ENCODE assay signal across 9 cellular contexts in genomic region chr9:94639045-94639995, GRCh38. TPM values are rescaled to one million over a fixed set of nuclear protein-coding genes. Genes with fewer than 3 reads are reported as not detected.
DNase-seq lines count a peak whose midpoint lies in the region; ATAC-seq, FAIRE-seq and TF ChIP-seq lines count a peak whose summit lies in the region.
"Had no signal": no experiment of that assay in that cellular context is flagged by ENCODE, and none has a peak within 500 bp of the region (broad histone marks: within the 10 kb centered on the region; RNA-seq: fewer than 3 reads in every experiment).

Gene FBP1 (minus strand): TSS chr9:94639518. CDS start chr9:94639310, 208 bp downstream.

- TF ChIP-seq EP300 in ovary (IDR thresholded peaks at IDR 0.05), result no peak

- peak within 1 kb of the TSS; percentile 40 for H3K4me3 ChIP-seq in ovary
- H3K4me3 ChIP-seq: SK-N-MC had no signal

- no peak within 1 kb of the TSS for H3K27ac ChIP-seq in ovary
- H3K27ac ChIP-seq: SK-N-MC had no signal

- 4 to 6% (median 5%) methylated on average over 76 to 80 of the region's 80 CpGs for WGBS in ovary, 3 donors

- peak; percentile 41 for DNase-seq in GM19239 (ENCODE audit: insufficient read length, low spot score)
- peak; percentile 67 for DNase-seq in NCI-H510A (lab: John Stamatoyannopoulos, UW)
- DNase-seq in activated effector memory CD4-positive, alpha-beta T cell treated with Interleukin-2 at 50 U/mL for 16 hours, result peak; percentile 20
- peak; percentile 60 for DNase-seq in germinal center (ENCODE audit: low spot score)
- peak in 2 of 5 donors; percentile 34 to 50 for DNase-seq in ovary
- no peak for DNase-seq in NCI-H2107 treated with DMSO at 0.1 percent for 48 hours (lab: John Stamatoyannopoulos, UW; ENCODE audit: unreplicated experiment)
- no peak for DNase-seq in NCI-H345 (lab: John Stamatoyannopoulos, UW)

- H3K4me1 ChIP-seq in ovary (ENCODE audit: insufficient read depth), result peaks cover 5% of the 10 kb centered on the region

- no peak for ATAC-seq in HG02763 (IDR thresholded peaks at IDR 0.05; ENCODE audit: unreplicated experiment)

- no peak for TF ChIP-seq CTCF in ovary (IDR thresholded peaks at IDR 0.05)

- intact Hi-C loops in ovary (cut with DNase I), result no loop called here

- no peak for TF ChIP-seq POLR2A in ovary (IDR thresholded peaks at IDR 0.05)

- H3K9me3 ChIP-seq in ovary, result no peaks in the 10 kb centered on the region

- FAIRE-seq in GM19239 (lab: Jason Lieb, UNC), result peak; percentile 18

- no peaks in the 10 kb centered on the region for H3K27me3 ChIP-seq in ovary

- H3K36me3 ChIP-seq in ovary, result no peaks in the 10 kb centered on the region

RNA-seq across cellular contexts. Expression of gene FBP1, which starts in this region (rescaled TPM):
- 1 to 10 TPM in 5 of 7 donors, under 1 TPM in 2; 0.30 to 4.6 (median 2.9) TPM for total RNA-seq in ovary
- 10 to 100 TPM in 1 of 2 donors, 1 to 10 TPM in 1; 1.2 to 16.9 TPM for polyA plus RNA-seq in ovary

Comparison
In these comparisons a context has a peak if more than half of its experiments do, and no peak if none do; other contexts are left out.
1. DNase-seq: peak in GM19239 (single experiment), NCI-H510A (single experiment), activated effector memory CD4-positive, alpha-beta T cell treated with Interleukin-2 at 50 U/mL for 16 hours (single experiment) and germinal center (single experiment); none in NCI-H2107 treated with DMSO at 0.1 percent for 48 hours (single experiment) and NCI-H345 (single experiment).